In genomic region chr1:1004780-1005697, GRCh38 we compare ENCODE assay signal across 9 cellular contexts.
DNase-seq lines count a peak whose midpoint lies in the region; ATAC-seq and TF ChIP-seq lines count a peak whose summit lies in the region.
"Had no signal": no experiment of that assay in that cellular context is flagged by ENCODE, and none has a peak within 500 bp of the region (broad histone marks: within the 10 kb centered on the region; RNA-seq: fewer than 3 reads in every experiment).

No MANE protein-coding gene starts in this region.

- peaks cover 21% of the 10 kb centered on the region for H3K4me1 Mint-ChIP-seq in nephron

- no peaks in the 10 kb centered on the region for H3K36me3 Mint-ChIP-seq in nephron (ENCODE audit: low read depth)

- peak overlapping the region; percentile 20 for H3K27ac ChIP-seq in duodenal mucosa (ENCODE audit: low read depth, low read length)
- H3K27ac ChIP-seq: suprapubic skin had no signal

- H3K36me3 ChIP-seq in duodenal mucosa (ENCODE audit: control insufficient read depth in 1 of 2, insufficient read depth in 2 of 2, low read length in 2 of 2), result no peaks in the 10 kb centered on the region
- H3K36me3 ChIP-seq: suprapubic skin had no signal

- H3K9me3 ChIP-seq in duodenal mucosa (ENCODE audit: control insufficient read depth in 1 of 2, low read length in 2 of 2), result no peaks in the 10 kb centered on the region
- H3K9me3 ChIP-seq: suprapubic skin had no signal

- peak overlapping the region; percentile 21 to 90 (median 84) for H3K27ac Mint-ChIP-seq in nephron

- no peak for TF ChIP-seq CTCF in nephron (IDR thresholded peaks at IDR 0.05; ENCODE audit: unreplicated experiment in 3 of 3)

- peaks cover 27 to 48% of the 10 kb centered on the region in 2 donors for H3K27me3 ChIP-seq in duodenal mucosa (ENCODE audit: control insufficient read depth in 1 of 2, insufficient read depth in 2 of 2, low read length in 2 of 2)

- peak; percentile 45 for DNase-seq in DMS79 treated with DMSO at 0.1 percent for 48 hours (lab: John Stamatoyannopoulos, UW)
- peak; percentile 85 for DNase-seq in NCI-H2196 (lab: John Stamatoyannopoulos, UW; ENCODE audit: unreplicated experiment)
- DNase-seq in SIG-M5 (lab: John Stamatoyannopoulos, UW), result no peak
- DNase-seq in NCI-H1105 treated with DMSO at 0.1 percent for 48 hours (lab: John Stamatoyannopoulos, UW), result no peak
- no peak for DNase-seq in activated CD4-positive, alpha-beta T cell treated with anti-CD3 and anti-CD28 coated beads for 1 hour

- no peak for ATAC-seq in HG02798 (IDR thresholded peaks at IDR 0.05; ENCODE audit: poor library complexity, unreplicated experiment)

- H3K9ac ChIP-seq in duodenal mucosa (ENCODE audit: low read depth in 1 of 2, low read length in 2 of 2), result peak overlapping the region in 1 of 2 donors; percentile 4

- H3K4me3 Mint-ChIP-seq in nephron, result peak overlapping the region; percentile 59 to 77 (median 63)

- H3K4me1 ChIP-seq in duodenal mucosa (ENCODE audit: control insufficient read depth in 1 of 2, insufficient read depth in 2 of 2, low read length in 2 of 2), result peaks cover 18 to 32% of the 10 kb centered on the region in 2 donors

- H3K27me3 Mint-ChIP-seq in nephron (ENCODE audit: low read depth), result peaks cover 4% of the 10 kb centered on the region

- no peaks in the 10 kb centered on the region for H3K9me3 Mint-ChIP-seq in nephron

- peak overlapping the region in 1 of 2 donors; percentile 22 for H3K4me3 ChIP-seq in duodenal mucosa (ENCODE audit: low read depth in 1 of 2, low read length in 2 of 2)
- H3K4me3 ChIP-seq: suprapubic skin had no signal

Comparison
In these comparisons a context has a peak if more than half of its experiments do, and no peak if none do; other contexts are left out.
1. DNase-seq: peak in DMS79 treated with DMSO at 0.1 percent for 48 hours (single experiment) and NCI-H2196 (single experiment); none in SIG-M5 (single experiment), NCI-H1105 treated with DMSO at 0.1 percent for 48 hours (single experiment) and activated CD4-positive, alpha-beta T cell treated with anti-CD3 and anti-CD28 coated beads for 1 hour (single experiment).